1 cellular context compared by ENCODE assay signal in the genomic region with DNA sequence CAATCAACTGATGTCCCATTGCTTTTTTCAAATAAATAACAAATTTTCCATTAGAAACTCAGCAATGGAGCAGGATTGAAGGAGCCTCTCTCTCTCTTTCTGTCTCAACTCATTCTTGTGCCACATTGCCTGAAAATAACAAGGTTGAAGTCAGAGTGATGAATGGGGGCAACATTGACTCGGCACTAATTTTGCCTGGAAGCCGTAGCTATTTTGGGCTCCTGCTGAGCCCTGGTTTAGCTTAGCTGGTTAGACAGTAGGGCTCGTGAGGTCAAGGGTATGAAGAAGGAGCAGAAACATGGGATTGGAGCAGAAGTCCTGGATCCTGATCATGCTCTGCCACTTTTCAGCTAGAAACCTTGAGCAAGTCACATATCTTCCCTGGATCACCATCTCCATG.
TF ChIP-seq lines count a peak whose summit lies in the region.

No MANE protein-coding gene starts in this region.

TF ChIP-seq in K562, 482 proteins besides CTCF, POLR2A, EP300 and RAD21:
- TF ChIP-seq, protein P1, sequence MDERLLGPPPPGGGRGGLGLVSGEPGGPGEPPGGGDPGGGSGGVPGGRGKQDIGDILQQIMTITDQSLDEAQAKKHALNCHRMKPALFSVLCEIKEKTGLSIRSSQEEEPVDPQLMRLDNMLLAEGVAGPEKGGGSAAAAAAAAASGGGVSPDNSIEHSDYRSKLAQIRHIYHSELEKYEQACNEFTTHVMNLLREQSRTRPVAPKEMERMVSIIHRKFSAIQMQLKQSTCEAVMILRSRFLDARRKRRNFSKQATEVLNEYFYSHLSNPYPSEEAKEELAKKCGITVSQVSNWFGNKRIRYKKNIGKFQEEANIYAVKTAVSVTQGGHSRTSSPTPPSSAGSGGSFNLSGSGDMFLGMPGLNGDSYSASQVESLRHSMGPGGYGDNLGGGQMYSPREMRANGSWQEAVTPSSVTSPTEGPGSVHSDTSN (CRISPR knock-in tag; IDR thresholded peaks at IDR 0.05; ENCODE audit: low read depth), result no peak
- TF ChIP-seq, protein P1 (tag; conservative IDR thresholded peaks at IDR 0.05; ENCODE audit: low read depth), result peak; percentile 54; the same call in 1 of the 2 replicates
- TF ChIP-seq CCNT2 (IDR thresholded peaks at IDR 0.05; ENCODE audit: borderline replicate concordance, extremely low read depth, insufficient read length, low read depth, low read length), result no peak
